10 cellular contexts compared by ENCODE assay signal in genomic region chr16:2719328-2720062, GRCh38. TPM values are rescaled to one million over a fixed set of nuclear protein-coding genes. Genes with fewer than 3 reads are reported as not detected.
A peak's percentile ranks its signal among the peaks of the same experiment; 100 is the strongest.
DNase-seq lines count a peak whose midpoint lies in the region; ATAC-seq, FAIRE-seq and TF ChIP-seq lines count a peak whose summit lies in the region.
"Had no signal": no experiment of that assay in that cellular context is flagged by ENCODE, and none has a peak within 500 bp of the region (broad histone marks: within the 10 kb centered on the region; RNA-seq: fewer than 3 reads in every experiment).

No MANE protein-coding gene starts in this region.

- peaks cover 3 to 12% (median 5%) of the 10 kb centered on the region in 5 donors for H3K27me3 Mint-ChIP-seq in naive thymus-derived CD4-positive, alpha-beta T cell

- TF ChIP-seq EP300 in A549 (IDR thresholded peaks at IDR 0.05): no peak

- no peaks in the 10 kb centered on the region for H3K9me2 ChIP-seq in HCT116 (ENCODE audit: insufficient read depth)

- peak overlapping the region; percentile 85 for H3K4me2 ChIP-seq in A549
- H3K4me2 ChIP-seq in HCT116 (ENCODE audit: low read length): peak overlapping the region; percentile 81

- H3K4me3 Mint-ChIP-seq in naive thymus-derived CD4-positive, alpha-beta T cell: peak overlapping the region in 5 of 10 donors; percentile 38 to 79 (median 60)

- H3K4me1 Mint-ChIP-seq in naive thymus-derived CD4-positive, alpha-beta T cell: peaks cover 0 to 9% (median 5%) of the 10 kb centered on the region in 7 donors

- H2AFZ ChIP-seq in HCT116 (ENCODE audit: low read depth, low read length, poor library complexity, severe bottlenecking): no peak overlapping the region

- H3K36me3 ChIP-seq in HCT116 (ENCODE audit: control insufficient read depth in 1 of 2, insufficient read depth in 2 of 2, low read length in 2 of 2): no peaks in the 10 kb centered on the region
- no peaks in the 10 kb centered on the region for H3K36me3 ChIP-seq in naive thymus-derived CD4-positive, alpha-beta T cell (ENCODE audit: control insufficient read depth in 2 of 3, insufficient read depth in 3 of 3, low read length in 3 of 3)

- H4K20me1 ChIP-seq in HCT116 (ENCODE audit: insufficient read depth): no peaks in the 10 kb centered on the region

- no peak for TF ChIP-seq CTCF in A549 (IDR thresholded peaks at IDR 0.05)
- no peak for TF ChIP-seq CTCF in HCT116 (IDR thresholded peaks at IDR 0.05 in 2 of 3, conservative IDR thresholded peaks at IDR 0.05 in 1 of 3; ENCODE audit: borderline replicate concordance in 1 of 3, insufficient read depth in 1 of 3, low read depth in 2 of 3, low read length in 2 of 3)

- intact Hi-C loops in HCT116 (cut with micrococcal nuclease): loop anchor here (2.0 kb wide), 1 partner anchor 37 kb away; the partner anchor contains the start of gene KCTD5
- intact Hi-C loops in naive thymus-derived CD4-positive, alpha-beta T cell (cut with micrococcal nuclease): loop anchor here (2.0 kb wide), 3 partner anchors 65 to 515 kb away; partner anchors contain the start of gene MLST8 (in 1 of the 2)

- peak overlapping the region; percentile 73 for H3K9ac ChIP-seq in HCT116 (ENCODE audit: low read length)

- 75% methylated on average over 15 of the region's 16 CpGs for WGBS in A549 (ENCODE audit: missing lambda C conversion rate)

- H3K4me1 ChIP-seq in A549 (peaks cover 28% of the 10 kb centered on the region; the same call in 2 of the 3 replicates), HCT116 (ENCODE audit: control insufficient read depth in 1 of 2, insufficient read depth in 2 of 2, low read length in 2 of 2) (peaks cover 28 to 43% of the 10 kb centered on the region in 2 experiments)
- peaks cover 0 to 3% of the 10 kb centered on the region in 2 donors for H3K4me1 ChIP-seq in naive thymus-derived CD4-positive, alpha-beta T cell (ENCODE audit: control insufficient read depth in 2 of 2, insufficient read depth in 2 of 2, low read length in 2 of 2)

- no peaks in the 10 kb centered on the region for H3K79me2 ChIP-seq in HCT116 (ENCODE audit: insufficient read depth, low read length)

- H3K4me3 ChIP-seq in A549 (no peak overlapping the region; the same call in 2 of the 3 replicates), HCT116 (replicated peaks in 1 of 2; ENCODE audit: low read depth in 1 of 2, low read length in 2 of 2) (peak overlapping the region in 1 of 2 experiments; percentile 61; a peak in 1 of 4 replicates)
- no peak overlapping the region for H3K4me3 ChIP-seq in naive thymus-derived CD4-positive, alpha-beta T cell (ENCODE audit: low read length)

- POLR2A ChIA-PET in A549 (lab: Yijun Ruan, JAX) (interaction anchor here (1.0 to 1.1 kb wide), 2 partner anchors 33 to 37 kb away, joined by 3 to 6 read pairs; partner anchors contain the start of genes KCTD5 and SRRM2), HCT116 (lab: Charles Lee) (interaction anchor here (0.6 to 1.2 kb wide), 2 partner anchors 37 to 291 kb away, joined by 3 to 4 read pairs; partner anchors contain the start of gene KCTD5)
- POLR2A ChIA-PET in naive thymus-derived CD4-positive, alpha-beta T cell (lab: Charles Lee): interaction anchor here (0.6 to 1.5 kb wide), 3 partner anchors 37 to 125 kb away, joined by 3 to 4 read pairs (median 3); partner anchors contain the start of gene KCTD5

- no peaks in the 10 kb centered on the region for H3K27me3 ChIP-seq in HCT116 (ENCODE audit: insufficient read depth, low read length)
- no peaks in the 10 kb centered on the region for H3K27me3 ChIP-seq in naive thymus-derived CD4-positive, alpha-beta T cell (ENCODE audit: control insufficient read depth in 2 of 2, insufficient read depth in 2 of 2, low read length in 2 of 2)

- CTCF ChIA-PET in A549 (lab: Yijun Ruan, JAX): interaction anchor here (0.6 to 1.0 kb wide), 3 partner anchors 20 to 1066 kb away, joined by 3 to 4 read pairs (median 4); no protein-coding TSS in a partner anchor
- CTCF ChIA-PET in HCT116 (lab: Charles Lee): no interaction called here
- CTCF ChIA-PET in naive thymus-derived CD4-positive, alpha-beta T cell (lab: Charles Lee): interaction anchor here (0.8 kb wide), 1 partner anchor 10 kb away, joined by 3 read pairs; no protein-coding TSS in a partner anchor

- no peak for FAIRE-seq in A549 (lab: Jason Lieb, UNC)
- FAIRE-seq: endothelial cell of umbilical vein had no signal

- H3K9me3 ChIP-seq in A549 (no peaks in the 10 kb centered on the region), HCT116 (ENCODE audit: control insufficient read depth in 1 of 2, insufficient read depth in 1 of 2, low read depth in 1 of 2, low read length in 2 of 2) (no peaks in the 10 kb centered on the region)
- no peaks in the 10 kb centered on the region for H3K9me3 ChIP-seq in naive thymus-derived CD4-positive, alpha-beta T cell (ENCODE audit: control insufficient read depth in 2 of 3, low read length in 3 of 3)

- BruUV-seq in HCT116 (replicated peaks; lab: Mats Ljungman, UMichigan): no TSS peak

- H3K27ac ChIP-seq in A549 (peak overlapping the region; percentile 94 to 99; a peak in 4 of 6 replicates), HCT116 (ENCODE audit: low read depth, low read length) (peak overlapping the region; percentile 89)
- no peak overlapping the region for H3K27ac ChIP-seq in naive thymus-derived CD4-positive, alpha-beta T cell (ENCODE audit: low read depth, low read length)

- peaks cover 0 to 4% (median 0%) of the 10 kb centered on the region in 11 donors for H3K9me3 Mint-ChIP-seq in naive thymus-derived CD4-positive, alpha-beta T cell

- TF ChIP-seq POLR2A in A549 (IDR thresholded peaks at IDR 0.05; ENCODE audit: low read length) (no peak), HCT116 (IDR thresholded peaks at IDR 0.05; ENCODE audit: borderline replicate concordance, extremely low read depth, insufficient read depth, insufficient read length) (no peak)

- ATAC-seq in A549 (no peak), HCT116 (no peak), HG03442 (IDR thresholded peaks at IDR 0.05; ENCODE audit: unreplicated experiment) (no peak)
- ATAC-seq in naive thymus-derived CD4-positive, alpha-beta T cell: no peak

- H3K36me3 Mint-ChIP-seq in naive thymus-derived CD4-positive, alpha-beta T cell: no peaks in the 10 kb centered on the region

- peak overlapping the region in 1 of 9 donors; percentile 52 for H3K27ac Mint-ChIP-seq in naive thymus-derived CD4-positive, alpha-beta T cell

- in situ Hi-C loops in T47D (cut with HindIII; ENCODE audit: low pct_unique_long_range_greater_than_20kb, low sequenced_read_pairs): no loop called here

- RAD21 ChIA-PET in HCT116 (lab: Charles Lee; ENCODE audit: low non-redundant PET in 1 of 2, low total read pairs in 2 of 2, uncharacterized antibody in 2 of 2, unreplicated experiment in 2 of 2): no interaction called here

- no peak for TF ChIP-seq RAD21 in A549 (conservative IDR thresholded peaks at IDR 0.05 in 1 of 2, IDR thresholded peaks at IDR 0.05 in 1 of 2)
- no peak for TF ChIP-seq RAD21 in HCT116 (IDR thresholded peaks at IDR 0.05; ENCODE audit: low read depth)

- DNase-seq in A549 (ENCODE audit: low read depth in 1 of 2, low spot score in 1 of 2) (no peak), HCT116 (ENCODE audit: low read depth, low spot score) (no peak), T47D (ENCODE audit: low read depth in 1 of 2, low spot score in 1 of 2) (peak; percentile 90 to 96), mucosa of gallbladder (ENCODE audit: low spot score) (peak; percentile 41), NCI-H748 treated with DMSO at 0.1 percent for 48 hours (lab: John Stamatoyannopoulos, UW) (no peak)
- DNase-seq in effector CD8-positive, alpha-beta T cell (lab: John Stamatoyannopoulos, UW): no peak
- DNase-seq in naive thymus-derived CD4-positive, alpha-beta T cell: no peak
- DNase-seq: NCI-H345 had no signal

RNA-seq across cellular contexts. Expression of gene PRSS27, which starts 0.5 kb away (rescaled TPM):
- polyA plus RNA-seq in A549 (2011; rRNA removed): 1.00 and 1.1 TPM in 2 replicates
- polyA plus RNA-seq in A549 (2012; cell fraction: cytosol; rRNA removed): 1.7 and 2.4 TPM in 2 replicates
- polyA plus RNA-seq in A549 (2012; cell fraction: nucleus; rRNA removed): 3.4 and 3.5 TPM in 2 replicates
- polyA plus RNA-seq in A549 (2017; fragmentation: RNase III; extraction: RNeasy Plus Mini Kit Qiagen cat#74134 plus additional on column Dnase treatment): 0.62 to 1.3 TPM (median 1.2 TPM) in 3 replicates
- polyA minus RNA-seq in A549 (2011; rRNA and poly(A)+ RNA removed): 0.15 and 0.54 TPM in 2 replicates
- total RNA-seq in HCT116 (2021; ENCODE audit: unreplicated experiment): 3.3 TPM
- 2.7 and 3.2 TPM in 2 replicates for polyA plus RNA-seq in HCT116 (2012)
- 0.52 TPM for total RNA-seq in mucosa of gallbladder
- total RNA-seq in naive thymus-derived CD4-positive, alpha-beta T cell: 1 to 10 TPM in 2 of 5 experiments, under 1 TPM in 3; 0.32 to 1.6 (median 0.98) TPM
- polyA plus RNA-seq in naive thymus-derived CD4-positive, alpha-beta T cell: under 1 TPM in 1 of 2 donors, not detected in 1; 0.39 TPM

RNA-seq across cellular contexts. Expression of gene SRRM2, which starts 32.9 kb away (rescaled TPM):
- polyA plus RNA-seq in A549 (2011; rRNA removed) (167 and 231 TPM in 2 replicates), A549 (2017; fragmentation: RNase III; extraction: RNeasy Plus Mini Kit Qiagen cat#74134 plus additional on column Dnase treatment) (473 to 527 TPM (median 512 TPM) in 3 replicates)
- polyA plus RNA-seq in A549 (2012; cell fraction: cytosol; rRNA removed): 245 and 313 TPM in 2 replicates
- polyA plus RNA-seq in A549 (2012; cell fraction: nucleus; rRNA removed): 1,999 and 2,227 TPM in 2 replicates
- polyA minus RNA-seq in A549 (2011; rRNA and poly(A)+ RNA removed): 211 and 257 TPM in 2 replicates
- total RNA-seq in HCT116 (2021; ENCODE audit: unreplicated experiment) (541 TPM), mucosa of gallbladder (677 TPM)
- polyA plus RNA-seq in HCT116 (2012): 558 and 559 TPM in 2 replicates
- 1,000 to 10,000 TPM in 4 of 5 experiments, 100 to 1,000 TPM in 1; 590 to 1,259 (median 1,020) TPM for total RNA-seq in naive thymus-derived CD4-positive, alpha-beta T cell
- polyA plus RNA-seq in naive thymus-derived CD4-positive, alpha-beta T cell: 100 to 1,000 TPM in 1 of 2 donors, 10 to 100 TPM in 1; 52.1 to 119 TPM

RNA-seq across cellular contexts. Expression of gene KCTD5, which starts 37.2 kb away (rescaled TPM):
- polyA plus RNA-seq in A549 (2011; rRNA removed) (22.4 and 26.1 TPM in 2 replicates), A549 (2017; fragmentation: RNase III; extraction: RNeasy Plus Mini Kit Qiagen cat#74134 plus additional on column Dnase treatment) (22.8 to 26.3 TPM (median 22.9 TPM) in 3 replicates)
- polyA plus RNA-seq in A549 (2012; cell fraction: cytosol; rRNA removed): 36.9 and 44.4 TPM in 2 replicates
- 37.1 and 61.7 TPM in 2 replicates for polyA plus RNA-seq in A549 (2012; cell fraction: nucleus; rRNA removed)
- polyA minus RNA-seq in A549 (2011; rRNA and poly(A)+ RNA removed): 15.5 and 22.7 TPM in 2 replicates
- total RNA-seq in HCT116 (2021; ENCODE audit: unreplicated experiment) (42.1 TPM), mucosa of gallbladder (18.6 TPM)
- polyA plus RNA-seq in HCT116 (2012): 35.3 and 35.8 TPM in 2 replicates
- 10 to 100 TPM; 21.4 to 37.5 (median 24.6) TPM for total RNA-seq in naive thymus-derived CD4-positive, alpha-beta T cell
- polyA plus RNA-seq in naive thymus-derived CD4-positive, alpha-beta T cell: 10 to 100 TPM; 15.7 to 26.2 TPM

RNA-seq across cellular contexts. Expression of gene ELOB, which starts 57.6 kb away (rescaled TPM):
- polyA plus RNA-seq in A549 (2011; rRNA removed) (136 and 144 TPM in 2 replicates), A549 (2017; fragmentation: RNase III; extraction: RNeasy Plus Mini Kit Qiagen cat#74134 plus additional on column Dnase treatment) (414 to 494 TPM (median 469 TPM) in 3 replicates)
- 537 and 588 TPM in 2 replicates for polyA plus RNA-seq in A549 (2012; cell fraction: cytosol; rRNA removed)
- 410 and 487 TPM in 2 replicates for polyA plus RNA-seq in A549 (2012; cell fraction: nucleus; rRNA removed)
- polyA minus RNA-seq in A549 (2011; rRNA and poly(A)+ RNA removed): 65.0 and 108 TPM in 2 replicates
- total RNA-seq in HCT116 (2021; ENCODE audit: unreplicated experiment) (239 TPM), mucosa of gallbladder (273 TPM)
- 345 and 434 TPM in 2 replicates for polyA plus RNA-seq in HCT116 (2012)
- total RNA-seq in naive thymus-derived CD4-positive, alpha-beta T cell: 100 to 1,000 TPM in 2 of 5 experiments, 10 to 100 TPM in 3; 65.3 to 242 (median 99.3) TPM
- 100 to 1,000 TPM; 136 to 252 TPM for polyA plus RNA-seq in naive thymus-derived CD4-positive, alpha-beta T cell

Comparison
In these comparisons a context has a peak if more than half of its experiments do, and no peak if none do; other contexts are left out.
1. DNase-seq: peak in T47D (2 of 2) and mucosa of gallbladder (single experiment); none in A549 (0 of 2), HCT116 (single experiment), effector CD8-positive, alpha-beta T cell (single experiment), NCI-H748 treated with DMSO at 0.1 percent for 48 hours (single experiment) and naive thymus-derived CD4-positive, alpha-beta T cell (0 of 9).